35 cellular contexts compared by ENCODE assay signal in genomic region chr6:79440590-79440989, GRCh38.
DNase-seq lines count a peak whose midpoint lies in the region; ATAC-seq, FAIRE-seq and TF ChIP-seq lines count a peak whose summit lies in the region.
"Had no signal": no experiment of that assay in that cellular context is flagged by ENCODE, and none has a peak within 500 bp of the region (broad histone marks: within the 10 kb centered on the region; RNA-seq: fewer than 3 reads in every experiment).

No MANE protein-coding gene starts in this region.

- H3K4me3 ChIP-seq in kidney (ENCODE audit: low read length in 2 of 2): no peak overlapping the region
- H3K4me3 ChIP-seq: GM12878, heart right ventricle, neural progenitor cell, right atrium auricular region, thoracic aorta, uterus had no signal

- H3K27ac ChIP-seq in kidney (ENCODE audit: low read depth in 2 of 2, low read length in 2 of 2): no peak overlapping the region
- H3K27ac ChIP-seq: heart right ventricle, neural progenitor cell, right atrium auricular region, thoracic aorta, uterus had no signal

- no peaks in the 10 kb centered on the region for H3K27me3 Mint-ChIP-seq in stimulated activated memory B cell treated with anti-CD40 and anti-IgM and Interleukin-4, amounts not matched to agents 10 μg/mL and 1 μg/mL and 100 μg/mL, for 72 hours
- H3K27me3 Mint-ChIP-seq: activated naive CD4-positive, alpha-beta T cell treated with anti-CD3 and anti-CD28 coated beads, Interleukin-2, amount 10 ng/mL, durations not matched to agents 7 days and 5 days had no signal

- DNase-seq in RKO (ENCODE audit: low spot score) (no peak), kidney (no peak), HCEC 1CT (no peak)
- DNase-seq: ACHN; activated CD4-positive, alpha-beta T cell treated with anti-CD3 and anti-CD28 coated beads for 4 hours; activated CD8-positive, alpha-beta T cell treated with anti-CD3 and anti-CD28 coated beads, Interleukin-2, amount 10 ng/mL, durations not matched to agents 7 days and 5 days; activated naive CD4-positive, alpha-beta T cell treated with anti-CD3 and anti-CD28 coated beads, Interleukin-2, amount 10 ng/mL, durations not matched to agents 7 days and 5 days; amniotic stem cell; BE2C; CD8-positive, alpha-beta memory T cell; DMS 273 treated with DMSO at 0.1 percent for 48 hours; heart right ventricle; IMR-90; left ventricle myocardium superior; mesendoderm; NCI-H1417 treated with DMSO at 0.1 percent for 48 hours; NCI-H345; NCI-H748 treated with DMSO at 0.1 percent for 48 hours; small intestine; stimulated activated naive CD8-positive, alpha-beta T cell treated with anti-CD3 and anti-CD28 coated beads, Interleukin-15, amount 100 ng/mL, for 72 hours; T-helper 9 cell; uterus had no signal

- intact Hi-C loops in kidney (cut with DNase I): no loop called here

- H3K4me1 ChIP-seq in kidney (ENCODE audit: control insufficient read depth in 1 of 2, insufficient read depth in 1 of 2, low read depth in 1 of 2, low read length in 2 of 2): no peaks in the 10 kb centered on the region
- H3K4me1 ChIP-seq: BE2C, neural progenitor cell, right atrium auricular region, uterus had no signal

- FAIRE-seq in kidney (lab: Jason Lieb, UNC): no peak
- FAIRE-seq: frontal cortex, GM12878, RCC 7860, small intestine had no signal

- ATAC-seq in GM18858 (IDR thresholded peaks at IDR 0.05; ENCODE audit: unreplicated experiment): peak; percentile 77
- peak; percentile 53 for ATAC-seq in GM21786 (IDR thresholded peaks at IDR 0.05; ENCODE audit: unreplicated experiment)
- peak; percentile 68 for ATAC-seq in HG03432 (IDR thresholded peaks at IDR 0.05; ENCODE audit: unreplicated experiment)
- ATAC-seq in stimulated activated memory B cell treated with anti-CD40 and anti-IgM and Interleukin-4, amounts not matched to agents 10 μg/mL and 1 μg/mL and 100 μg/mL, for 72 hours: peak; percentile 64
- ATAC-seq: activated CD8-positive, alpha-beta T cell treated with anti-CD3 and anti-CD28 coated beads, Interleukin-2, amount 10 ng/mL, durations not matched to agents 7 days and 5 days; activated T-helper 17 cell treated with anti-CD3 and anti-CD28 coated beads, Interleukin-2, amount 50 U/mL, for 72 hours; GM12878; HCT116; heart right ventricle; left ventricle myocardium superior; stimulated activated naive CD8-positive, alpha-beta T cell treated with anti-CD3 and anti-CD28 coated beads, Interleukin-15, amount 100 ng/mL, for 72 hours had no signal

- no peak overlapping the region for H3K27ac Mint-ChIP-seq in stimulated activated memory B cell treated with anti-CD40 and anti-IgM and Interleukin-4, amounts not matched to agents 10 μg/mL and 1 μg/mL and 100 μg/mL, for 72 hours
- H3K27ac Mint-ChIP-seq: activated CD8-positive, alpha-beta T cell treated with anti-CD3 and anti-CD28 coated beads, Interleukin-2, amount 10 ng/mL, durations not matched to agents 7 days and 5 days; activated naive CD4-positive, alpha-beta T cell treated with anti-CD3 and anti-CD28 coated beads, Interleukin-2, amount 10 ng/mL, durations not matched to agents 7 days and 5 days; activated T-helper 17 cell treated with anti-CD3 and anti-CD28 coated beads, Interleukin-2, amount 50 U/mL, for 72 hours; CD8-positive, alpha-beta memory T cell; neural progenitor cell; stimulated activated naive CD8-positive, alpha-beta T cell treated with anti-CD3 and anti-CD28 coated beads, Interleukin-15, amount 100 ng/mL, for 72 hours had no signal

- no peaks in the 10 kb centered on the region for H3K4me1 Mint-ChIP-seq in stimulated activated memory B cell treated with anti-CD40 and anti-IgM and Interleukin-4, amounts not matched to agents 10 μg/mL and 1 μg/mL and 100 μg/mL, for 72 hours
- H3K4me1 Mint-ChIP-seq: activated naive CD4-positive, alpha-beta T cell treated with anti-CD3 and anti-CD28 coated beads, Interleukin-2, amount 10 ng/mL, durations not matched to agents 7 days and 5 days; activated T-helper 17 cell treated with anti-CD3 and anti-CD28 coated beads, Interleukin-2, amount 50 U/mL, for 72 hours; CD8-positive, alpha-beta memory T cell; neural progenitor cell; stimulated activated naive CD8-positive, alpha-beta T cell treated with anti-CD3 and anti-CD28 coated beads, Interleukin-15, amount 100 ng/mL, for 72 hours had no signal

- H3K36me3 ChIP-seq in kidney (ENCODE audit: control insufficient read depth in 1 of 2, insufficient read depth in 2 of 2, low read length in 2 of 2): no peaks in the 10 kb centered on the region
- H3K36me3 ChIP-seq: BE2C, heart right ventricle, neural progenitor cell, right atrium auricular region, thoracic aorta, uterus had no signal

- H3K9ac ChIP-seq in kidney (ENCODE audit: low read length in 2 of 2): no peak overlapping the region
- H3K9ac ChIP-seq: neural progenitor cell had no signal

- no peak for TF ChIP-seq CTCF in kidney (IDR thresholded peaks at IDR 0.05; ENCODE audit: borderline replicate concordance, extremely low read depth, insufficient read depth)

- no peaks in the 10 kb centered on the region for H3K9me3 Mint-ChIP-seq in stimulated activated memory B cell treated with anti-CD40 and anti-IgM and Interleukin-4, amounts not matched to agents 10 μg/mL and 1 μg/mL and 100 μg/mL, for 72 hours
- H3K9me3 Mint-ChIP-seq: activated naive CD4-positive, alpha-beta T cell treated with anti-CD3 and anti-CD28 coated beads, Interleukin-2, amount 10 ng/mL, durations not matched to agents 7 days and 5 days; activated T-helper 17 cell treated with anti-CD3 and anti-CD28 coated beads, Interleukin-2, amount 50 U/mL, for 72 hours had no signal

- H3K36me3 Mint-ChIP-seq in stimulated activated memory B cell treated with anti-CD40 and anti-IgM and Interleukin-4, amounts not matched to agents 10 μg/mL and 1 μg/mL and 100 μg/mL, for 72 hours: no peaks in the 10 kb centered on the region
- H3K36me3 Mint-ChIP-seq: activated naive CD4-positive, alpha-beta T cell treated with anti-CD3 and anti-CD28 coated beads, Interleukin-2, amount 10 ng/mL, durations not matched to agents 7 days and 5 days; brain; CD8-positive, alpha-beta memory T cell had no signal

- H3K9me3 ChIP-seq in kidney (ENCODE audit: control insufficient read depth in 1 of 2, low read length in 2 of 2): no peaks in the 10 kb centered on the region
- H3K9me3 ChIP-seq: BE2C, thoracic aorta, uterus had no signal

- no peak overlapping the region for H3K4me3 Mint-ChIP-seq in stimulated activated memory B cell treated with anti-CD40 and anti-IgM and Interleukin-4, amounts not matched to agents 10 μg/mL and 1 μg/mL and 100 μg/mL, for 72 hours
- H3K4me3 Mint-ChIP-seq: activated CD8-positive, alpha-beta T cell treated with anti-CD3 and anti-CD28 coated beads, Interleukin-2, amount 10 ng/mL, durations not matched to agents 7 days and 5 days; activated naive CD4-positive, alpha-beta T cell treated with anti-CD3 and anti-CD28 coated beads, Interleukin-2, amount 10 ng/mL, durations not matched to agents 7 days and 5 days; activated T-helper 17 cell treated with anti-CD3 and anti-CD28 coated beads, Interleukin-2, amount 50 U/mL, for 72 hours; brain; CD8-positive, alpha-beta memory T cell; neural progenitor cell; stimulated activated naive CD8-positive, alpha-beta T cell treated with anti-CD3 and anti-CD28 coated beads, Interleukin-15, amount 100 ng/mL, for 72 hours had no signal
